Comparison of ENCODE assay signal across 2 cellular contexts in the genomic region with DNA sequence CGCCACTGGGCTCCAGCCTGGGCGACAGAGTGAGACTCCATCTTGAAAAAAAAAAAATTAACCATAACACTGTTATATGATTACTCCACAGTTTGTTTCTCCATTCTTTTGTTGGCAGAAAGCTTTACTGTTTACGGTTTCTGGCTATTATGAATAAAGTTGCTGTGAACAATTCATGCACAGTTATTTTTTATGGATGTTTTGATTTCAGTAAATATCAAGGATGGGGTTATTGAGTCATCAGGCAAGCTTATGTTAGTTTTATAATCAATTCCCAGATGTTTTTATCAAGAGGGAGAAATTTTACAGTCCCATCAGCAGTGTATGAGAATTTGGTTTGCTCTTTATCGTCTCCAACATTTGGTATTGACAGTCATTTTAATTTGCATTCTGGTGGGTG.
TF ChIP-seq lines count a peak whose summit lies in the region.

No MANE protein-coding gene starts in this region.

TF ChIP-seq in IMR-90, 13 proteins besides CTCF, POLR2A, EP300 and RAD21 (continued from another document):
- no peak for TF ChIP-seq ELK1 (IDR thresholded peaks at IDR 0.05; ENCODE audit: borderline replicate concordance, low read depth, low read length)
- TF ChIP-seq, protein P1, sequence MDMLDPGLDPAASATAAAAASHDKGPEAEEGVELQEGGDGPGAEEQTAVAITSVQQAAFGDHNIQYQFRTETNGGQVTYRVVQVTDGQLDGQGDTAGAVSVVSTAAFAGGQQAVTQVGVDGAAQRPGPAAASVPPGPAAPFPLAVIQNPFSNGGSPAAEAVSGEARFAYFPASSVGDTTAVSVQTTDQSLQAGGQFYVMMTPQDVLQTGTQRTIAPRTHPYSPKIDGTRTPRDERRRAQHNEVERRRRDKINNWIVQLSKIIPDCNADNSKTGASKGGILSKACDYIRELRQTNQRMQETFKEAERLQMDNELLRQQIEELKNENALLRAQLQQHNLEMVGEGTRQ (IDR thresholded peaks at IDR 0.05; ENCODE audit: low read depth, low read length) = no peak
- no peak for TF ChIP-seq CEBPB (IDR thresholded peaks at IDR 0.05; ENCODE audit: low read depth, low read length)

TF ChIP-seq in SK-N-SH treated with all-trans-retinoic acid at 6 μM for 48 hours, 23 proteins besides CTCF, POLR2A, EP300 and RAD21 (continued from another document):
- TF ChIP-seq POU6F1 (CRISPR knock-in tag; IDR thresholded peaks at IDR 0.05; ENCODE audit: borderline replicate concordance, low read depth) (no peak), ZFP3 (CRISPR knock-in tag; IDR thresholded peaks at IDR 0.05) (no peak), ISL1 (CRISPR knock-in tag; IDR thresholded peaks at IDR 0.05) (no peak), ARNTL (CRISPR knock-in tag; IDR thresholded peaks at IDR 0.05; ENCODE audit: borderline replicate concordance, low read depth) (no peak), SNAI2 (CRISPR knock-in tag; IDR thresholded peaks at IDR 0.05) (no peak), CSDC2 (CRISPR knock-in tag; IDR thresholded peaks at IDR 0.05) (no peak), GLIS3 (CRISPR knock-in tag; IDR thresholded peaks at IDR 0.05) (no peak), TOX (CRISPR knock-in tag; IDR thresholded peaks at IDR 0.05; ENCODE audit: borderline replicate concordance) (no peak), ZNF565 (CRISPR knock-in tag; conservative IDR thresholded peaks at IDR 0.05; ENCODE audit: low read depth) (no peak), PATZ1 (CRISPR knock-in tag; IDR thresholded peaks at IDR 0.05; ENCODE audit: borderline replicate concordance) (no peak), ZFP30 (CRISPR knock-in tag; IDR thresholded peaks at IDR 0.05) (no peak), ZNF70 (CRISPR knock-in tag; IDR thresholded peaks at IDR 0.05) (no peak), TCF4 (CRISPR knock-in tag; IDR thresholded peaks at IDR 0.05; ENCODE audit: borderline replicate concordance) (no peak), PPARA (CRISPR knock-in tag; IDR thresholded peaks at IDR 0.05; ENCODE audit: borderline replicate concordance) (no peak)
- TF ChIP-seq, protein P2, sequence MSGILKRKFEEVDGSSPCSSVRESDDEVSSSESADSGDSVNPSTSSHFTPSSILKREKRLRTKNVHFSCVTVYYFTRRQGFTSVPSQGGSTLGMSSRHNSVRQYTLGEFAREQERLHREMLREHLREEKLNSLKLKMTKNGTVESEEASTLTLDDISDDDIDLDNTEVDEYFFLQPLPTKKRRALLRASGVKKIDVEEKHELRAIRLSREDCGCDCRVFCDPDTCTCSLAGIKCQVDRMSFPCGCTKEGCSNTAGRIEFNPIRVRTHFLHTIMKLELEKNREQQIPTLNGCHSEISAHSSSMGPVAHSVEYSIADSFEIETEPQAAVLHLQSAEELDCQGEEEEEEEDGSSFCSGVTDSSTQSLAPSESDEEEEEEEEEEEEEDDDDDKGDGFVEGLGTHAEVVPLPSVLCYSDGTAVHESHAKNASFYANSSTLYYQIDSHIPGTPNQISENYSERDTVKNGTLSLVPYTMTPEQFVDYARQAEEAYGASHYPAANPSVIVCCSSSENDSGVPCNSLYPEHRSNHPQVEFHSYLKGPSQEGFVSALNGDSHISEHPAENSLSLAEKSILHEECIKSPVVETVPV (CRISPR knock-in tag; IDR thresholded peaks at IDR 0.05) = no peak
